Comparison of ENCODE assay signal across 15 cellular contexts in genomic region chr2:196174424-196174823, GRCh38. TPM values are rescaled to one million over a fixed set of nuclear protein-coding genes. Genes with fewer than 3 reads are reported as not detected.
DNase-seq lines count a peak whose midpoint lies in the region; ATAC-seq and TF ChIP-seq lines count a peak whose summit lies in the region.
"Had no signal": no experiment of that assay in that cellular context is flagged by ENCODE, and none has a peak within 500 bp of the region (broad histone marks: within the 10 kb centered on the region; RNA-seq: fewer than 3 reads in every experiment).

No MANE protein-coding gene starts in this region.

- peaks cover 65% of the 10 kb centered on the region for H3K4me1 ChIP-seq in CD8-positive, alpha-beta T cell (ENCODE audit: insufficient read depth, low read length)
- H3K4me1 ChIP-seq in naive thymus-derived CD4-positive, alpha-beta T cell (ENCODE audit: control insufficient read depth in 2 of 2, insufficient read depth in 2 of 2, low read length in 2 of 2), result peaks cover 56 to 65% of the 10 kb centered on the region in 2 donors
- H3K4me1 ChIP-seq in ascending aorta, result no peaks in the 10 kb centered on the region

- H3K27me3 Mint-ChIP-seq in CD8-positive, alpha-beta T cell (ENCODE audit: low read depth), result no peaks in the 10 kb centered on the region
- no peaks in the 10 kb centered on the region for H3K27me3 Mint-ChIP-seq in activated T-cell treated with anti-CD3 and anti-CD28 coated beads, Interleukin-2, amount 50 U/mL, for 72 hours (ENCODE audit: low read depth)
- peaks cover 0 to 2% (median 0%) of the 10 kb centered on the region in 5 donors for H3K27me3 Mint-ChIP-seq in naive thymus-derived CD4-positive, alpha-beta T cell

- intact Hi-C loops in CD8-positive, alpha-beta T cell (cut with DNase I, micrococcal nuclease), result loop anchor here in 1 of 2 experiments (5.0 to 10.0 kb wide), 4 partner anchors 42 to 640 kb away; partner anchors contain the start of gene SLC39A10
- intact Hi-C loops in naive thymus-derived CD4-positive, alpha-beta T cell (cut with micrococcal nuclease), result loop anchor here (5.0 to 10.0 kb wide), 8 partner anchors 517 to 1320 kb away; partner anchors contain the start of genes HSPD1 (in 1 of the 2), PGAP1 (in 1 of the 2), SF3B1 (in 1 of the 2) and SLC39A10 (in 1 of the 2)
- intact Hi-C loops in left cardiac atrium (cut with DNase I) (loop anchor here in 1 of 2 donors (10.0 kb wide), 1 partner anchor 110 kb away; no protein-coding TSS in a partner anchor), ascending aorta (cut with DNase I) (loop anchor here (5.0 kb wide), 4 partner anchors 62 to 517 kb away; partner anchors contain the start of gene SLC39A10)

- POLR2A ChIA-PET in CD8-positive, alpha-beta T cell (lab: Charles Lee), result interaction anchor here (0.7 to 2.4 kb wide), 4 partner anchors 40 to 574 kb away, joined by 3 to 31 read pairs (median 4); no protein-coding TSS in a partner anchor
- POLR2A ChIA-PET in naive thymus-derived CD4-positive, alpha-beta T cell (lab: Charles Lee), result interaction anchor here (0.7 to 11.0 kb wide), 21 partner anchors 9 to 116 kb away, joined by 3 to 359 read pairs (median 5); no protein-coding TSS in a partner anchor

- H3K4me3 Mint-ChIP-seq in CD8-positive, alpha-beta T cell, result peak overlapping the region; percentile 86
- H3K4me3 Mint-ChIP-seq in activated T-cell treated with anti-CD3 and anti-CD28 coated beads, Interleukin-2, amount 50 U/mL, for 72 hours, result peak overlapping the region; percentile 71 to 72
- peak overlapping the region; percentile 79 to 98 (median 85) for H3K4me3 Mint-ChIP-seq in naive thymus-derived CD4-positive, alpha-beta T cell

- peak overlapping the region; percentile 90 for H3K27ac Mint-ChIP-seq in CD8-positive, alpha-beta T cell
- H3K27ac Mint-ChIP-seq in activated T-cell treated with anti-CD3 and anti-CD28 coated beads, Interleukin-2, amount 50 U/mL, for 72 hours, result peak overlapping the region; percentile 80
- H3K27ac Mint-ChIP-seq in naive thymus-derived CD4-positive, alpha-beta T cell, result peak overlapping the region; percentile 80 to 96 (median 93)

- CTCF ChIA-PET in CD8-positive, alpha-beta T cell (lab: Charles Lee), result interaction anchor here (0.9 to 4.1 kb wide), 5 partner anchors 9 to 97 kb away, joined by 3 to 24 read pairs (median 4); no protein-coding TSS in a partner anchor
- CTCF ChIA-PET in naive thymus-derived CD4-positive, alpha-beta T cell (lab: Charles Lee), result interaction anchor here (0.7 to 2.3 kb wide), 3 partner anchors 15 to 96 kb away, joined by 3 to 6 read pairs (median 5); no protein-coding TSS in a partner anchor

- TF ChIP-seq CTCF in CD8-positive, alpha-beta T cell (IDR thresholded peaks at IDR 0.05), result no peak
- TF ChIP-seq CTCF in GM13977 (IDR thresholded peaks at IDR 0.05; ENCODE audit: extremely low read depth, insufficient read depth, missing control alignments), result no peak
- no peak for TF ChIP-seq CTCF in ascending aorta (IDR thresholded peaks at IDR 0.05)

- ATAC-seq in CD8-positive, alpha-beta T cell, result no peak
- ATAC-seq in activated T-cell treated with anti-CD3 and anti-CD28 coated beads, Interleukin-2, amount 50 U/mL, for 72 hours (replicated peaks in 1 of 2), result peak in 1 of 2 donors; percentile 1
- no peak for ATAC-seq in naive thymus-derived CD4-positive, alpha-beta T cell
- ATAC-seq in left cardiac atrium, result no peak
- ATAC-seq: heart left ventricle had no signal

- no peaks in the 10 kb centered on the region for H3K9me3 Mint-ChIP-seq in CD8-positive, alpha-beta T cell
- H3K9me3 Mint-ChIP-seq in activated T-cell treated with anti-CD3 and anti-CD28 coated beads, Interleukin-2, amount 50 U/mL, for 72 hours, result no peaks in the 10 kb centered on the region
- H3K9me3 Mint-ChIP-seq in naive thymus-derived CD4-positive, alpha-beta T cell, result peaks cover 0 to 5% (median 0%) of the 10 kb centered on the region in 11 donors

- H3K4me3 ChIP-seq in CD8-positive, alpha-beta T cell (ENCODE audit: low read depth, low read length), result peak overlapping the region; percentile 5
- peak overlapping the region; percentile 11 for H3K4me3 ChIP-seq in naive thymus-derived CD4-positive, alpha-beta T cell (ENCODE audit: low read length)
- no peak overlapping the region for H3K4me3 ChIP-seq in ascending aorta
- H3K4me3 ChIP-seq: BLaER1, heart left ventricle had no signal

- H3K9me3 ChIP-seq in CD8-positive, alpha-beta T cell (ENCODE audit: low read length), result no peaks in the 10 kb centered on the region
- H3K9me3 ChIP-seq in KOPT-K1 (ENCODE audit: insufficient read depth, low read length, poor library complexity, severe bottlenecking), result no peaks in the 10 kb centered on the region
- H3K9me3 ChIP-seq in naive thymus-derived CD4-positive, alpha-beta T cell (ENCODE audit: control insufficient read depth in 2 of 3, low read length in 3 of 3), result no peaks in the 10 kb centered on the region
- no peaks in the 10 kb centered on the region for H3K9me3 ChIP-seq in ascending aorta
- H3K9me3 ChIP-seq: BLaER1, heart left ventricle had no signal

- peaks cover 14% of the 10 kb centered on the region for H3K36me3 Mint-ChIP-seq in CD8-positive, alpha-beta T cell
- H3K36me3 Mint-ChIP-seq in activated T-cell treated with anti-CD3 and anti-CD28 coated beads, Interleukin-2, amount 50 U/mL, for 72 hours (ENCODE audit: insufficient read depth in 2 of 2), result peaks cover 10 to 13% of the 10 kb centered on the region in 2 donors
- peaks cover 9 to 28% (median 13%) of the 10 kb centered on the region in 5 donors for H3K36me3 Mint-ChIP-seq in naive thymus-derived CD4-positive, alpha-beta T cell

- DNase-seq in CD8-positive, alpha-beta T cell, result peak in 2 of 7 experiments; percentile 20 to 30
- peak; percentile 48 to 53 for DNase-seq in activated T-cell treated with anti-CD3 and anti-CD28 coated beads, Interleukin-2, amount 50 U/mL, for 72 hours
- no peak for DNase-seq in naive thymus-derived CD4-positive, alpha-beta T cell
- no peak for DNase-seq in left cardiac atrium
- DNase-seq in KBM-7, result no peak
- DNase-seq in GM13977 (ENCODE audit: low spot score), result no peak
- no peak for DNase-seq in ascending aorta (ENCODE audit: low spot score in 2 of 2)
- DNase-seq: amniotic stem cell, heart left ventricle, IMR-90, kidney glomerular epithelial cell, NCI-H1436 treated with DMSO at 0.1 percent for 48 hours, NCI-H510A treated with DMSO at 0.1 percent for 48 hours had no signal

- in situ Hi-C loops in KBM-7 (cut with MboI; ENCODE audit: low pct_unique_long_range_greater_than_20kb, low sequenced_read_pairs), result no loop called here
- in situ Hi-C loops in GM13977 (cut with MboI; ENCODE audit: low pct_unique_long_range_greater_than_20kb, low sequenced_read_pairs, unreplicated experiment), result loop anchor here (25.0 kb wide), 1 partner anchor 88 kb away; no protein-coding TSS in a partner anchor

- no peaks in the 10 kb centered on the region for H3K36me3 ChIP-seq in CD8-positive, alpha-beta T cell (ENCODE audit: insufficient read depth, low read length)
- H3K36me3 ChIP-seq in KOPT-K1 (ENCODE audit: insufficient read depth, low read length) (peaks cover 11% of the 10 kb centered on the region), ascending aorta (no peaks in the 10 kb centered on the region)
- peaks cover 0 to 19% (median 5%) of the 10 kb centered on the region in 3 experiments for H3K36me3 ChIP-seq in naive thymus-derived CD4-positive, alpha-beta T cell (ENCODE audit: control insufficient read depth in 2 of 3, insufficient read depth in 3 of 3, low read length in 3 of 3)
- H3K36me3 ChIP-seq: BLaER1, heart left ventricle had no signal

- H3K27me3 ChIP-seq in CD8-positive, alpha-beta T cell (ENCODE audit: insufficient read depth, low read length), result no peaks in the 10 kb centered on the region
- H3K27me3 ChIP-seq in naive thymus-derived CD4-positive, alpha-beta T cell (ENCODE audit: control insufficient read depth in 2 of 2, insufficient read depth in 2 of 2, low read length in 2 of 2), result no peaks in the 10 kb centered on the region
- H3K27me3 ChIP-seq in ascending aorta, result no peaks in the 10 kb centered on the region
- H3K27me3 ChIP-seq: BLaER1, heart left ventricle had no signal

- H3K4me1 Mint-ChIP-seq in CD8-positive, alpha-beta T cell (ENCODE audit: low read depth), result peaks cover 68% of the 10 kb centered on the region
- peaks cover 65% of the 10 kb centered on the region for H3K4me1 Mint-ChIP-seq in activated T-cell treated with anti-CD3 and anti-CD28 coated beads, Interleukin-2, amount 50 U/mL, for 72 hours (ENCODE audit: low read depth)
- peaks cover 31 to 69% (median 64%) of the 10 kb centered on the region in 7 donors for H3K4me1 Mint-ChIP-seq in naive thymus-derived CD4-positive, alpha-beta T cell

- H3K27ac ChIP-seq in CD8-positive, alpha-beta T cell (ENCODE audit: low read depth, low read length), result peak overlapping the region; percentile 11
- H3K27ac ChIP-seq in KOPT-K1 (ENCODE audit: low read depth, low read length, poor library complexity, severe bottlenecking) (peak overlapping the region; percentile 97), ascending aorta (no peak overlapping the region)
- H3K27ac ChIP-seq in naive thymus-derived CD4-positive, alpha-beta T cell (ENCODE audit: low read depth, low read length), result peak overlapping the region; percentile 94

RNA-seq across cellular contexts. Expression of gene STK17B, which starts 3.0 kb away (rescaled TPM):
- 100 to 1,000 TPM; 582 to 601 TPM for total RNA-seq in CD8-positive, alpha-beta T cell
- 100 to 1,000 TPM; 279 to 280 TPM for total RNA-seq in activated T-cell treated with anti-CD3 and anti-CD28 coated beads, Interleukin-2, amount 50 U/mL, for 72 hours
- 100 to 1,000 TPM; 274 to 513 (median 338) TPM for total RNA-seq in naive thymus-derived CD4-positive, alpha-beta T cell
- polyA plus RNA-seq in naive thymus-derived CD4-positive, alpha-beta T cell, result 100 to 1,000 TPM in 1 of 2 donors, 10 to 100 TPM in 1; 66.0 to 149 TPM
- total RNA-seq in left cardiac atrium (10 to 100 TPM; 11.2 to 11.5 TPM), ascending aorta (8.4 TPM)

Comparison
In these comparisons a context has a peak if more than half of its experiments do, and no peak if none do; other contexts are left out.
1. DNase-seq: peak in activated T-cell treated with anti-CD3 and anti-CD28 coated beads, Interleukin-2, amount 50 U/mL, for 72 hours (2 of 2); none in naive thymus-derived CD4-positive, alpha-beta T cell (0 of 9), left cardiac atrium (single experiment), KBM-7 (single experiment), GM13977 (single experiment) and ascending aorta (0 of 2).
2. H3K27ac ChIP-seq: peak in CD8-positive, alpha-beta T cell (single experiment), KOPT-K1 (single experiment) and naive thymus-derived CD4-positive, alpha-beta T cell (single experiment); none in ascending aorta (0 of 2).
3. H3K4me3 ChIP-seq: peak in CD8-positive, alpha-beta T cell (single experiment) and naive thymus-derived CD4-positive, alpha-beta T cell (single experiment); none in ascending aorta (0 of 2).
4. RNA of gene STK17B, which starts 3.0 kb away (total RNA-seq): 582 to 601 TPM in CD8-positive, alpha-beta T cell, 274 to 513 TPM in naive thymus-derived CD4-positive, alpha-beta T cell and 279 to 280 TPM in activated T-cell treated with anti-CD3 and anti-CD28 coated beads, Interleukin-2, amount 50 U/mL, for 72 hours; 11.2 to 11.5 TPM in left cardiac atrium and 8.4 TPM in ascending aorta (single experiment); every median in the first group is over 10 times any median in the second.
5. Peak in every context shown above with its lines, with median percentiles within 50 percentile points of each other: H3K27ac Mint-ChIP-seq and H3K4me3 Mint-ChIP-seq.